Comparison of ENCODE assay signal across 20 cellular contexts in genomic region chr1:41905103-41905675, GRCh38.
"Had no signal": no experiment of that assay in that cellular context is flagged by ENCODE, and none has a peak within 500 bp of the region (broad histone marks: within the 10 kb centered on the region; RNA-seq: fewer than 3 reads in every experiment).

No MANE protein-coding gene starts in this region.

- H3K9me3 Mint-ChIP-seq: neural crest cell had no signal

- ATAC-seq: left lobe of liver; naive thymus-derived CD4-positive, alpha-beta T cell; sciatic nerve had no signal

- H3K4me3 ChIP-seq: hepatocyte, spleen, stomach, thoracic aorta, transverse colon had no signal

- FAIRE-seq: endothelial cell of umbilical vein, islet of Langerhans had no signal

- H3K4me1 ChIP-seq: transverse colon had no signal

- H3K9me3 ChIP-seq: spleen, stomach, thoracic aorta, transverse colon had no signal

- H3K4me2 ChIP-seq: hepatocyte had no signal

- H3K4me3 Mint-ChIP-seq: neural crest cell had no signal

- H2AFZ ChIP-seq: hepatocyte had no signal

- H3K27me3 ChIP-seq: hepatocyte, spleen, stomach, transverse colon had no signal

- H3K27ac ChIP-seq: hepatocyte, spleen, stomach, thoracic aorta, transverse colon had no signal

- DNase-seq: erythroblast; foreskin melanocyte; mammary epithelial cell; naive thymus-derived CD4-positive, alpha-beta T cell; posterior cingulate gyrus; spleen; stimulated activated CD4-positive, alpha-beta T cell treated with anti-CD3 and anti-CD28 coated beads, Interleukin-15, amount 100 ng/mL, for 24 hours; stimulated activated CD4-positive, alpha-beta T cell treated with anti-CD3 and anti-CD28 coated beads, Interleukin-1b, Interleukin-23, amount 100 ng/mL, for 48 hours; stimulated activated CD4-positive, alpha-beta T cell treated with anti-CD3 and anti-CD28 coated beads, Interleukin-4, amount 100 ng/mL, for 24 hours; stimulated activated naive CD4-positive, alpha-beta T cell; stomach; substantia nigra; transverse colon had no signal

- H3K36me3 ChIP-seq: spleen, stomach, thoracic aorta, transverse colon had no signal

- H3K79me2 ChIP-seq: hepatocyte had no signal
